Comparison of ENCODE assay signal across 14 cellular contexts in genomic region chr11:64119748-64120147, GRCh38.
"Had no signal": no experiment of that assay in that cellular context is flagged by ENCODE, and none has a peak within 500 bp of the region (broad histone marks: within the 10 kb centered on the region; RNA-seq: fewer than 3 reads in every experiment).

No MANE protein-coding gene starts in this region.

- H3K9me3 Mint-ChIP-seq: activated naive CD8-positive, alpha-beta T cell treated with anti-CD3 and anti-CD28 coated beads, Interleukin-2, amount 10 ng/mL, durations not matched to agents 7 days and 5 days; mesothelial cell of epicardium; stimulated activated memory B cell treated with anti-CD40 and anti-IgM and Interleukin-4, amounts not matched to agents 10 μg/mL and 1 μg/mL and 100 μg/mL, for 72 hours had no signal

- H3K36me3 ChIP-seq: ascending aorta, heart left ventricle, lower lobe of right lung, neutrophil had no signal

- H3K36me3 Mint-ChIP-seq: activated naive CD8-positive, alpha-beta T cell treated with anti-CD3 and anti-CD28 coated beads, Interleukin-2, amount 10 ng/mL, durations not matched to agents 7 days and 5 days; stimulated activated memory B cell treated with anti-CD40 and anti-IgM and Interleukin-4, amounts not matched to agents 10 μg/mL and 1 μg/mL and 100 μg/mL, for 72 hours had no signal

- H3K4me1 Mint-ChIP-seq: activated naive CD8-positive, alpha-beta T cell treated with anti-CD3 and anti-CD28 coated beads, Interleukin-2, amount 10 ng/mL, durations not matched to agents 7 days and 5 days; stimulated activated memory B cell treated with anti-CD40 and anti-IgM and Interleukin-4, amounts not matched to agents 10 μg/mL and 1 μg/mL and 100 μg/mL, for 72 hours had no signal

- DNase-seq: activated CD4-positive, alpha-beta T cell treated with anti-CD3 and anti-CD28 coated beads, Interleukin-2, amount 50 U/mL, for 1 hour; activated CD8-positive, alpha-beta memory T cell treated with anti-CD3 and anti-CD28 coated beads for 24 hours; activated naive CD8-positive, alpha-beta T cell treated with anti-CD3 and anti-CD28 coated beads, Interleukin-2, amount 10 ng/mL, durations not matched to agents 7 days and 5 days; heart left ventricle; left cardiac atrium; lower lobe of right lung; posterior cingulate gyrus; retina; stimulated activated CD4-positive, alpha-beta T cell treated with anti-CD3 and anti-CD28 coated beads, Interleukin-2, amount 100 ng/mL, for 48 hours; tibial artery had no signal

- H3K27me3 Mint-ChIP-seq: activated naive CD8-positive, alpha-beta T cell treated with anti-CD3 and anti-CD28 coated beads, Interleukin-2, amount 10 ng/mL, durations not matched to agents 7 days and 5 days; stimulated activated memory B cell treated with anti-CD40 and anti-IgM and Interleukin-4, amounts not matched to agents 10 μg/mL and 1 μg/mL and 100 μg/mL, for 72 hours had no signal

- H3K27me3 ChIP-seq: ascending aorta, heart left ventricle, tibial artery had no signal

- H3K9me3 ChIP-seq: ascending aorta, heart left ventricle, lower lobe of right lung, neutrophil, tibial artery had no signal

- H3K4me3 Mint-ChIP-seq: activated naive CD8-positive, alpha-beta T cell treated with anti-CD3 and anti-CD28 coated beads, Interleukin-2, amount 10 ng/mL, durations not matched to agents 7 days and 5 days; mesothelial cell of epicardium; stimulated activated memory B cell treated with anti-CD40 and anti-IgM and Interleukin-4, amounts not matched to agents 10 μg/mL and 1 μg/mL and 100 μg/mL, for 72 hours had no signal

- H3K27ac Mint-ChIP-seq: activated naive CD8-positive, alpha-beta T cell treated with anti-CD3 and anti-CD28 coated beads, Interleukin-2, amount 10 ng/mL, durations not matched to agents 7 days and 5 days; mesothelial cell of epicardium; stimulated activated memory B cell treated with anti-CD40 and anti-IgM and Interleukin-4, amounts not matched to agents 10 μg/mL and 1 μg/mL and 100 μg/mL, for 72 hours had no signal

- ATAC-seq: heart left ventricle; left cardiac atrium; lower lobe of right lung; stimulated activated memory B cell treated with anti-CD40 and anti-IgM and Interleukin-4, amounts not matched to agents 10 μg/mL and 1 μg/mL and 100 μg/mL, for 72 hours had no signal

- H3K27ac ChIP-seq: ascending aorta, heart left ventricle, lower lobe of right lung, neutrophil, tibial artery had no signal

- H3K4me3 ChIP-seq: ascending aorta, heart left ventricle, lower lobe of right lung, tibial artery had no signal
